Comparison of ENCODE assay signal across 11 cellular contexts in the genomic region with DNA sequence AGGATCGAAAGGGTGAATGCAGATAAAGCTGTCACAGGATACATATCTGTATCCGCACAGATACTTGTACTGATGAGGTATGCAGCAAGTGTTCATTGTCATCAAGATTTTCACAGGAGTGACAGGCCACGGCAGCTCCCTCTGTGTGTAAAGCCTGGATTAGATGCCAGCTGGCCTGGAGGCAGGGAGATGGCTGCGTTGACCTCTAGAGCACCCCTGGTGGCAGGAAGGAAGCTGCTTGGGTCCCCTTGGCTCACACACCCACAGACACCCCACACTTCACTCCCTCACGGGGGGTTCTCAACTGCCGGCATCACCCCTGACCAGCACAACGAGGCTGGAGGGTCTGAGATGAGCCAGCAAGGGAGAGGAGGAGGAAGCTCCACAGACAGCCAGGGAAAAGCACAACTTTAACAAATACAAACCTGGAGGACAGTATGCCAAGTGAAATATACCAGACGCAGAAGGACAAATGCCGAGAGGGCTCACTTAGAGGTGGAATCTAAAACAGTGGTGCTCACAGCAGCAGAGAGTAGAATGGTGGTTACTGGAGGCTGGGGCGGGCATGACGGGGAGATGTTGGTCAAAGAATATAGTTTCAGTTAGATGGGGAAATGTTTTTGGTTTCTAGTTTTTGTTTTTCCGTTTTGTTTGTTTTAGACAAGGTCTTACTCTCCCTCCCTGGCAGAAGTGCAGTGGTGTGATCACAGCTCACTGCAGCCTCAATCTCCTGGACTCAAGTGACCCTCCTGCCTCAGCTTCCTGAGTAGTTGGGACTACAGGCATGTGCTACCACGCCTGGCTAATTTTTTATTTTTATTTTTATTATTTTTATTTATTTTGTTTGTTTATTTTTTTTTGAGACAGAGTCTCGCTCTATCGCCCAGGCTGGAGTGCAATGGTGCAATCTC. TPM values are rescaled to one million over a fixed set of nuclear protein-coding genes. Genes with fewer than 3 reads are reported as not detected.
DNase-seq lines count a peak whose midpoint lies in the region; ATAC-seq and TF ChIP-seq lines count a peak whose summit lies in the region.
"Had no signal": no experiment of that assay in that cellular context is flagged by ENCODE, and none has a peak within 500 bp of the region (broad histone marks: within the 10 kb centered on the region; RNA-seq: fewer than 3 reads in every experiment).

No MANE protein-coding gene starts in this region.

- intact Hi-C loops in activated CD8-positive, alpha-beta T cell treated with anti-CD3 and anti-CD28 coated beads for 36 hours (cut with micrococcal nuclease), result no loop called here

- CTCF ChIA-PET in activated CD8-positive, alpha-beta T cell treated with anti-CD3 and anti-CD28 coated beads for 36 hours (lab: Charles Lee), result interaction anchor here (0.7 to 1.7 kb wide), 2 partner anchors 29 to 61 kb away, joined by 3 to 4 read pairs; no protein-coding TSS in a partner anchor

- H3K4me1 Mint-ChIP-seq in progenitor cell of endocrine pancreas (ENCODE audit: low read depth), result no peaks in the 10 kb centered on the region
- no peaks in the 10 kb centered on the region for H3K4me1 Mint-ChIP-seq in activated CD8-positive, alpha-beta T cell treated with anti-CD3 and anti-CD28 coated beads for 36 hours (ENCODE audit: low read depth)

- no peaks in the 10 kb centered on the region for H3K9me3 Mint-ChIP-seq in progenitor cell of endocrine pancreas (ENCODE audit: low read depth)
- no peaks in the 10 kb centered on the region for H3K9me3 Mint-ChIP-seq in activated CD8-positive, alpha-beta T cell treated with anti-CD3 and anti-CD28 coated beads for 36 hours
- H3K9me3 Mint-ChIP-seq: naive B cell had no signal

- no peak overlapping the region for H3K27ac Mint-ChIP-seq in progenitor cell of endocrine pancreas
- H3K27ac Mint-ChIP-seq in activated CD8-positive, alpha-beta T cell treated with anti-CD3 and anti-CD28 coated beads for 36 hours, result no peak overlapping the region

- DNase-seq in GM12865 (ENCODE audit: low read depth), result no peak
- DNase-seq in NCI-H1694 treated with DMSO at 0.1 percent for 48 hours (lab: John Stamatoyannopoulos, UW), result peak; percentile 27
- no peak for DNase-seq in progenitor cell of endocrine pancreas (ENCODE audit: low spot score, unreplicated experiment)
- DNase-seq in activated naive CD4-positive, alpha-beta T cell treated with anti-CD3 and anti-CD28 coated beads, Interleukin-2, amount 50 U/mL, for 16 hours, result no peak
- no peak for DNase-seq in activated CD8-positive, alpha-beta T cell treated with anti-CD3 and anti-CD28 coated beads for 36 hours
- no peak for DNase-seq in kidney tubule cell (ENCODE audit: low spot score)
- DNase-seq: activated naive CD4-positive, alpha-beta T cell treated with Interleukin-2 at 50 U/mL for 16 hours; foreskin melanocyte; naive B cell had no signal

- no peak overlapping the region for H3K4me3 ChIP-seq in GM12865 (ENCODE audit: low read depth, low read length)

- TF ChIP-seq CTCF in GM12865 (IDR thresholded peaks at IDR 0.05; ENCODE audit: insufficient read depth, low read depth, low read length, missing control alignments) (peak; percentile 40), progenitor cell of endocrine pancreas (IDR thresholded peaks at IDR 0.05; ENCODE audit: unreplicated experiment) (peak; percentile 41)
- no peak for TF ChIP-seq CTCF in activated CD8-positive, alpha-beta T cell treated with anti-CD3 and anti-CD28 coated beads for 36 hours (IDR thresholded peaks at IDR 0.05)

- H3K36me3 Mint-ChIP-seq in progenitor cell of endocrine pancreas (ENCODE audit: insufficient read depth), result peaks cover 2% of the 10 kb centered on the region
- H3K36me3 Mint-ChIP-seq in activated CD8-positive, alpha-beta T cell treated with anti-CD3 and anti-CD28 coated beads for 36 hours (ENCODE audit: low read depth), result no peaks in the 10 kb centered on the region
- H3K36me3 Mint-ChIP-seq: naive B cell had no signal

- no peaks in the 10 kb centered on the region for H3K27me3 Mint-ChIP-seq in progenitor cell of endocrine pancreas
- H3K27me3 Mint-ChIP-seq in activated CD8-positive, alpha-beta T cell treated with anti-CD3 and anti-CD28 coated beads for 36 hours, result peaks cover 3% of the 10 kb centered on the region

- peak; percentile 72 for ATAC-seq in esophagus mucosa
- no peak for ATAC-seq in HG02759 (IDR thresholded peaks at IDR 0.05; ENCODE audit: unreplicated experiment)
- ATAC-seq in activated CD8-positive, alpha-beta T cell treated with anti-CD3 and anti-CD28 coated beads for 36 hours, result no peak

- POLR2A ChIA-PET in activated CD8-positive, alpha-beta T cell treated with anti-CD3 and anti-CD28 coated beads for 36 hours (lab: Charles Lee), result interaction anchor here (0.6 to 0.7 kb wide), 2 partner anchors 84 to 1048 kb away, joined by 3 read pairs; no protein-coding TSS in a partner anchor

- H3K4me3 Mint-ChIP-seq in progenitor cell of endocrine pancreas (ENCODE audit: low read depth), result no peak overlapping the region
- H3K4me3 Mint-ChIP-seq in activated CD8-positive, alpha-beta T cell treated with anti-CD3 and anti-CD28 coated beads for 36 hours, result no peak overlapping the region

RNA-seq across cellular contexts. Expression of a gene that starts 45.7 kb away (rescaled TPM):
- 11.0 TPM for total RNA-seq in esophagus mucosa
- total RNA-seq in progenitor cell of endocrine pancreas, result 19.7 and 24.5 TPM in 2 replicates
- 1 to 10 TPM; 4.5 to 4.6 TPM for total RNA-seq in activated CD8-positive, alpha-beta T cell treated with anti-CD3 and anti-CD28 coated beads for 36 hours
